1 cellular context compared by ENCODE assay signal in the genomic region with DNA sequence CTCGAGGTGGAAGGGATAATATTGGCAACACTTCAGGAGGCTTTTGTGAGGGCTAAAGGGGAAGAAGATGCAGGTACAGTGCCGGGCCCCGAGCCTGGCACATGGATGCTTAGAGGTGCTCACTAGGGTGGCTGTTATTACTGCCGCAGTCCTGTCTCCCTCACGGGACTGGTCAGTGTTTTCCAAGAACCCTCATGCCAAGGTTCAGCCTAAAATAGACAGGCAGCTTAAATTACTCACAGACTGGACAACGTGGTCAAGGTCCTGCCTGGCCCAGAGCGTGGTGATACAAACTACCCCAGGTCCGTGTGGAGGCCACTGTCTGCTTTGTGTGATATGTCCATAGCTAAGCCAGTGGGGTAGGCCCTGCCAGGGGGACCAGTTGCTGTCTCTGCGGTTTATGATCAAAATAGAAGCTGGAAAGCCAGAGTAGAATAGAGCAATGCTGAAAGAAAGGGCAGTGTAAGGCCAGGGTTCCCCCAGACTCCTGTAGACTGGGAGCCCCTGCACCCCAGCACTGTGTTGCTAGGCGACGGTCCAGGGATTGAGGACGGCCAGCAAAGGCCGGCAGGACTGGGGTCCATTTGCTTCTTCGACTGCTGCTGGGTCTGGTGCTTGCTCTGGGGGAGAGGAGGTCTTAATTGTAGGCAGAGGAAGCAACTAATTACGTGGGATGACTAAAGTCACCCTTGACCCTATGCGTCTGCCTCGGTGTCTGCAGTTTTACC.
TF ChIP-seq lines count a peak whose summit lies in the region.

No MANE protein-coding gene starts in this region.

TF ChIP-seq in HepG2, 621 proteins besides CTCF, POLR2A, EP300 and RAD21 (continued from another document and continues in another):
- TF ChIP-seq ZMYM2 (CRISPR knock-in tag; IDR thresholded peaks at IDR 0.05) (0 out of 2 replicates have a peak, but pooled peaks have one; percentile 28), MYNN (CRISPR knock-in tag; IDR thresholded peaks at IDR 0.05; ENCODE audit: low read depth) (no peak), NFKBIZ (CRISPR knock-in tag; IDR thresholded peaks at IDR 0.05) (no peak), RFX1 (IDR thresholded peaks at IDR 0.05) (0 out of 2 replicates have a peak, but pooled peaks have one; percentile 21), ZNF30 (CRISPR knock-in tag; IDR thresholded peaks at IDR 0.05) (no peak), HDAC2 (CRISPR knock-in tag; IDR thresholded peaks at IDR 0.05) (peak; percentile 33; the same call in 1 of the 2 replicates), ZNF282 (IDR thresholded peaks at IDR 0.05; ENCODE audit: partially characterized antibody) (no peak), SPEN (CRISPR knock-in tag; IDR thresholded peaks at IDR 0.05; ENCODE audit: low read depth) (peak; percentile 44; the same call in 1 of the 2 replicates), ZNF333 (CRISPR knock-in tag; IDR thresholded peaks at IDR 0.05; ENCODE audit: borderline replicate concordance) (no peak), RELA (CRISPR knock-in tag; IDR thresholded peaks at IDR 0.05) (no peak), HNF4G (IDR thresholded peaks at IDR 0.05; ENCODE audit: borderline replicate concordance, low read depth, low read length) (no peak), HNF4G (CRISPR knock-in tag; IDR thresholded peaks at IDR 0.05; ENCODE audit: borderline replicate concordance, low read depth) (0 out of 2 replicates have a peak, but pooled peaks have one; percentile 24), MXD4 (CRISPR knock-in tag; IDR thresholded peaks at IDR 0.05) (no peak), ZNF292 (CRISPR knock-in tag; IDR thresholded peaks at IDR 0.05; ENCODE audit: borderline replicate concordance, low read depth) (peak; percentile 35; the same call in 1 of the 2 replicates), REPIN1 (CRISPR knock-in tag; IDR thresholded peaks at IDR 0.05; ENCODE audit: borderline replicate concordance, low read depth) (peak; percentile 63; the same call in 1 of the 2 replicates), PHF21A (CRISPR knock-in tag; IDR thresholded peaks at IDR 0.05) (peak; percentile 77), ZNF121 (CRISPR knock-in tag; IDR thresholded peaks at IDR 0.05) (peak; percentile 68; the same call in 1 of the 2 replicates), TOPORS (CRISPR knock-in tag; IDR thresholded peaks at IDR 0.05) (0 out of 2 replicates have a peak, but pooled peaks have one; percentile 41), PAXIP1 (CRISPR knock-in tag; conservative IDR thresholded peaks at IDR 0.05) (peak; percentile 57), NPAS2 (CRISPR knock-in tag; IDR thresholded peaks at IDR 0.05; ENCODE audit: borderline replicate concordance) (no peak), NCOR1 (IDR thresholded peaks at IDR 0.05; ENCODE audit: borderline replicate concordance, low read length) (no peak), ZNF124 (CRISPR knock-in tag; IDR thresholded peaks at IDR 0.05) (no peak), TMF1 (CRISPR knock-in tag; IDR thresholded peaks at IDR 0.05; ENCODE audit: low read depth) (no peak), MYC (CRISPR knock-in tag; IDR thresholded peaks at IDR 0.05; ENCODE audit: borderline replicate concordance) (peak; percentile 47; the same call in 1 of the 2 replicates), KDM1A (CRISPR knock-in tag; IDR thresholded peaks at IDR 0.05) (no peak), TBX2 (CRISPR knock-in tag; IDR thresholded peaks at IDR 0.05; ENCODE audit: borderline replicate concordance) (peak; percentile 64), RARG (CRISPR knock-in tag; IDR thresholded peaks at IDR 0.05; ENCODE audit: low read depth) (no peak), KLF6 (CRISPR knock-in tag; IDR thresholded peaks at IDR 0.05) (no peak), MEF2D (CRISPR knock-in tag; IDR thresholded peaks at IDR 0.05) (peak; percentile 98), AGO1 (IDR thresholded peaks at IDR 0.05; ENCODE audit: low read depth, low read length, poor library complexity, severe bottlenecking) (no peak), IKZF1 (IDR thresholded peaks at IDR 0.05) (no peak), SETDB1 (CRISPR knock-in tag; IDR thresholded peaks at IDR 0.05; ENCODE audit: borderline replicate concordance) (no peak), ZNF263 (CRISPR knock-in tag; IDR thresholded peaks at IDR 0.05) (peak; percentile 49), ZNF501 (CRISPR knock-in tag; IDR thresholded peaks at IDR 0.05) (0 out of 2 replicates have a peak, but pooled peaks have one; percentile 14)
- TF ChIP-seq, protein P1, sequence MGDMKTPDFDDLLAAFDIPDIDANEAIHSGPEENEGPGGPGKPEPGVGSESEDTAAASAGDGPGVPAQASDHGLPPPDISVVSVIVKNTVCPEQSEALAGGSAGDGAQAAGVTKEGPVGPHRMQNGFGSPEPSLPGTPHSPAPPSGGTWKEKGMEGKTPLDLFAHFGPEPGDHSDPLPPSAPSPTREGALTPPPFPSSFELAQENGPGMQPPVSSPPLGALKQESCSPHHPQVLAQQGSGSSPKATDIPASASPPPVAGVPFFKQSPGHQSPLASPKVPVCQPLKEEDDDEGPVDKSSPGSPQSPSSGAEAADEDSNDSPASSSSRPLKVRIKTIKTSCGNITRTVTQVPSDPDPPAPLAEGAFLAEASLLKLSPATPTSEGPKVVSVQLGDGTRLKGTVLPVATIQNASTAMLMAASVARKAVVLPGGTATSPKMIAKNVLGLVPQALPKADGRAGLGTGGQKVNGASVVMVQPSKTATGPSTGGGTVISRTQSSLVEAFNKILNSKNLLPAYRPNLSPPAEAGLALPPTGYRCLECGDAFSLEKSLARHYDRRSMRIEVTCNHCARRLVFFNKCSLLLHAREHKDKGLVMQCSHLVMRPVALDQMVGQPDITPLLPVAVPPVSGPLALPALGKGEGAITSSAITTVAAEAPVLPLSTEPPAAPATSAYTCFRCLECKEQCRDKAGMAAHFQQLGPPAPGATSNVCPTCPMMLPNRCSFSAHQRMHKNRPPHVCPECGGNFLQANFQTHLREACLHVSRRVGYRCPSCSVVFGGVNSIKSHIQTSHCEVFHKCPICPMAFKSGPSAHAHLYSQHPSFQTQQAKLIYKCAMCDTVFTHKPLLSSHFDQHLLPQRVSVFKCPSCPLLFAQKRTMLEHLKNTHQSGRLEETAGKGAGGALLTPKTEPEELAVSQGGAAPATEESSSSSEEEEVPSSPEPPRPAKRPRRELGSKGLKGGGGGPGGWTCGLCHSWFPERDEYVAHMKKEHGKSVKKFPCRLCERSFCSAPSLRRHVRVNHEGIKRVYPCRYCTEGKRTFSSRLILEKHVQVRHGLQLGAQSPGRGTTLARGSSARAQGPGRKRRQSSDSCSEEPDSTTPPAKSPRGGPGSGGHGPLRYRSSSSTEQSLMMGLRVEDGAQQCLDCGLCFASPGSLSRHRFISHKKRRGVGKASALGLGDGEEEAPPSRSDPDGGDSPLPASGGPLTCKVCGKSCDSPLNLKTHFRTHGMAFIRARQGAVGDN (CRISPR knock-in tag; IDR thresholded peaks at IDR 0.05): peak; percentile 61
- TF ChIP-seq, protein P2, sequence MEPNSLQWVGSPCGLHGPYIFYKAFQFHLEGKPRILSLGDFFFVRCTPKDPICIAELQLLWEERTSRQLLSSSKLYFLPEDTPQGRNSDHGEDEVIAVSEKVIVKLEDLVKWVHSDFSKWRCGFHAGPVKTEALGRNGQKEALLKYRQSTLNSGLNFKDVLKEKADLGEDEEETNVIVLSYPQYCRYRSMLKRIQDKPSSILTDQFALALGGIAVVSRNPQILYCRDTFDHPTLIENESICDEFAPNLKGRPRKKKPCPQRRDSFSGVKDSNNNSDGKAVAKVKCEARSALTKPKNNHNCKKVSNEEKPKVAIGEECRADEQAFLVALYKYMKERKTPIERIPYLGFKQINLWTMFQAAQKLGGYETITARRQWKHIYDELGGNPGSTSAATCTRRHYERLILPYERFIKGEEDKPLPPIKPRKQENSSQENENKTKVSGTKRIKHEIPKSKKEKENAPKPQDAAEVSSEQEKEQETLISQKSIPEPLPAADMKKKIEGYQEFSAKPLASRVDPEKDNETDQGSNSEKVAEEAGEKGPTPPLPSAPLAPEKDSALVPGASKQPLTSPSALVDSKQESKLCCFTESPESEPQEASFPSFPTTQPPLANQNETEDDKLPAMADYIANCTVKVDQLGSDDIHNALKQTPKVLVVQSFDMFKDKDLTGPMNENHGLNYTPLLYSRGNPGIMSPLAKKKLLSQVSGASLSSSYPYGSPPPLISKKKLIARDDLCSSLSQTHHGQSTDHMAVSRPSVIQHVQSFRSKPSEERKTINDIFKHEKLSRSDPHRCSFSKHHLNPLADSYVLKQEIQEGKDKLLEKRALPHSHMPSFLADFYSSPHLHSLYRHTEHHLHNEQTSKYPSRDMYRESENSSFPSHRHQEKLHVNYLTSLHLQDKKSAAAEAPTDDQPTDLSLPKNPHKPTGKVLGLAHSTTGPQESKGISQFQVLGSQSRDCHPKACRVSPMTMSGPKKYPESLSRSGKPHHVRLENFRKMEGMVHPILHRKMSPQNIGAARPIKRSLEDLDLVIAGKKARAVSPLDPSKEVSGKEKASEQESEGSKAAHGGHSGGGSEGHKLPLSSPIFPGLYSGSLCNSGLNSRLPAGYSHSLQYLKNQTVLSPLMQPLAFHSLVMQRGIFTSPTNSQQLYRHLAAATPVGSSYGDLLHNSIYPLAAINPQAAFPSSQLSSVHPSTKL (CRISPR knock-in tag; IDR thresholded peaks at IDR 0.05): peak; percentile 47; the same call in 1 of the 2 replicates
- TF ChIP-seq, protein P3, sequence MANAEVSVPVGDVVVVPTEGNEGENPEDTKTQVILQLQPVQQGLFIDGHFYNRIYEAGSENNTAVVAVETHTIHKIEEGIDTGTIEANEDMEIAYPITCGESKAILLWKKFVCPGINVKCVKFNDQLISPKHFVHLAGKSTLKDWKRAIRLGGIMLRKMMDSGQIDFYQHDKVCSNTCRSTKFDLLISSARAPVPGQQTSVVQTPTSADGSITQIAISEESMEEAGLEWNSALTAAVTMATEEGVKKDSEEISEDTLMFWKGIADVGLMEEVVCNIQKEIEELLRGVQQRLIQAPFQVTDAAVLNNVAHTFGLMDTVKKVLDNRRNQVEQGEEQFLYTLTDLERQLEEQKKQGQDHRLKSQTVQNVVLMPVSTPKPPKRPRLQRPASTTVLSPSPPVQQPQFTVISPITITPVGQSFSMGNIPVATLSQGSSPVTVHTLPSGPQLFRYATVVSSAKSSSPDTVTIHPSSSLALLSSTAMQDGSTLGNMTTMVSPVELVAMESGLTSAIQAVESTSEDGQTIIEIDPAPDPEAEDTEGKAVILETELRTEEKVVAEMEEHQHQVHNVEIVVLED (CRISPR knock-in tag; IDR thresholded peaks at IDR 0.05; ENCODE audit: borderline replicate concordance): 0 out of 2 replicates have a peak, but pooled peaks have one; percentile 37
- TF ChIP-seq, protein P4, sequence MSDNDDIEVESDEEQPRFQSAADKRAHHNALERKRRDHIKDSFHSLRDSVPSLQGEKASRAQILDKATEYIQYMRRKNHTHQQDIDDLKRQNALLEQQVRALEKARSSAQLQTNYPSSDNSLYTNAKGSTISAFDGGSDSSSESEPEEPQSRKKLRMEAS (IDR thresholded peaks at IDR 0.05): peak; percentile 54; the same call in 1 of the 2 replicates
- TF ChIP-seq, protein P5, sequence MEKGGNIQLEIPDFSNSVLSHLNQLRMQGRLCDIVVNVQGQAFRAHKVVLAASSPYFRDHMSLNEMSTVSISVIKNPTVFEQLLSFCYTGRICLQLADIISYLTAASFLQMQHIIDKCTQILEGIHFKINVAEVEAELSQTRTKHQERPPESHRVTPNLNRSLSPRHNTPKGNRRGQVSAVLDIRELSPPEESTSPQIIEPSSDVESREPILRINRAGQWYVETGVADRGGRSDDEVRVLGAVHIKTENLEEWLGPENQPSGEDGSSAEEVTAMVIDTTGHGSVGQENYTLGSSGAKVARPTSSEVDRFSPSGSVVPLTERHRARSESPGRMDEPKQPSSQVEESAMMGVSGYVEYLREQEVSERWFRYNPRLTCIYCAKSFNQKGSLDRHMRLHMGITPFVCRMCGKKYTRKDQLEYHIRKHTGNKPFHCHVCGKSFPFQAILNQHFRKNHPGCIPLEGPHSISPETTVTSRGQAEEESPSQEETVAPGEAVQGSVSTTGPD (CRISPR knock-in tag; IDR thresholded peaks at IDR 0.05): 0 out of 2 replicates have a peak, but pooled peaks have one; percentile 25
- TF ChIP-seq, protein P6, sequence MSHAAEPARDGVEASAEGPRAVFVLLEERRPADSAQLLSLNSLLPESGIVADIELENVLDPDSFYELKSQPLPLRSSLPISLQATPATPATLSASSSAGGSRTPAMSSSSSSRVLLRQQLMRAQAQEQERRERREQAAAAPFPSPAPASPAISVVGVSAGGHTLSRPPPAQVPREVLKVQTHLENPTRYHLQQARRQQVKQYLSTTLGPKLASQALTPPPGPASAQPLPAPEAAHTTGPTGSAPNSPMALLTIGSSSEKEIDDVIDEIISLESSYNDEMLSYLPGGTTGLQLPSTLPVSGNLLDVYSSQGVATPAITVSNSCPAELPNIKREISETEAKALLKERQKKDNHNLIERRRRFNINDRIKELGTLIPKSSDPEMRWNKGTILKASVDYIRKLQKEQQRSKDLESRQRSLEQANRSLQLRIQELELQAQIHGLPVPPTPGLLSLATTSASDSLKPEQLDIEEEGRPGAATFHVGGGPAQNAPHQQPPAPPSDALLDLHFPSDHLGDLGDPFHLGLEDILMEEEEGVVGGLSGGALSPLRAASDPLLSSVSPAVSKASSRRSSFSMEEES (CRISPR knock-in tag; IDR thresholded peaks at IDR 0.05): no peak
